Comparison of ENCODE assay signal across 1 cellular context in the genomic region with DNA sequence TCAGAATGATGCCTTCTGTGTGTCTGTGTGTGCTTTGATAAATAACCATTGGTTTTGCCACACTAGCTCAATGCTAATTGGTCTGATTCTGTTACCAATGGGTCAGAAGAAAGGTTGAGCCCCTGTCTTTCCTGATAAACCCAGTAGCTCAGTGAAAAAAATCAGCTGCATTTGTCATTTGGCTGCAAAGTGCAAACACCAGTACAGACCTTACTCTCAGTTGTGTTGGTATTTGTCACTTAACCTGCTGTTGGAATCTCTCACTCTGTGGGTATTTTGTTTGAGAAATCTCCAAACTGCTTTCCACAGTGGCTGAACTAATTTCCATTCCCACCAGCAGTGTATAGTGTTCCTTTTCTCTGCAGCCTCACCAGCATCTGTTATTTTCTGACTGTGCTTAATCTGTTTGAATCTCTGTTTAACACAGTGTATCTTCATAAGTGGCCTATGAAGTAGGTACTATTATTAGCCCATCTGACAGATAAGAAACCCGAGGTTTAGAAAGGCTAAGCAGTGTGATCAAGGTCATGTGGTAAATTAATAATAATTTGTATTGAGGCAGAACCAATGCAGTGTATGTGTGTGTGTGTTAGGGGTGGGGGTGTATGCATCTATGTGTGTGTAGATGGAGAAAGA.
TF ChIP-seq lines count a peak whose summit lies in the region.

No MANE protein-coding gene starts in this region.

TF ChIP-seq in SK-N-SH, 30 proteins besides CTCF, POLR2A, EP300 and RAD21 (continued from another document):
- no peak for TF ChIP-seq TEAD4 (IDR thresholded peaks at IDR 0.05; ENCODE audit: borderline replicate concordance, insufficient read depth)
- TF ChIP-seq, protein P1, sequence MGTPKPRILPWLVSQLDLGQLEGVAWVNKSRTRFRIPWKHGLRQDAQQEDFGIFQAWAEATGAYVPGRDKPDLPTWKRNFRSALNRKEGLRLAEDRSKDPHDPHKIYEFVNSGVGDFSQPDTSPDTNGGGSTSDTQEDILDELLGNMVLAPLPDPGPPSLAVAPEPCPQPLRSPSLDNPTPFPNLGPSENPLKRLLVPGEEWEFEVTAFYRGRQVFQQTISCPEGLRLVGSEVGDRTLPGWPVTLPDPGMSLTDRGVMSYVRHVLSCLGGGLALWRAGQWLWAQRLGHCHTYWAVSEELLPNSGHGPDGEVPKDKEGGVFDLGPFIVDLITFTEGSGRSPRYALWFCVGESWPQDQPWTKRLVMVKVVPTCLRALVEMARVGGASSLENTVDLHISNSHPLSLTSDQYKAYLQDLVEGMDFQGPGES (IDR thresholded peaks at IDR 0.05; ENCODE audit: low read depth, low read length), result no peak
- no peak for TF ChIP-seq RFX5 (IDR thresholded peaks at IDR 0.05; ENCODE audit: low read length)
- TF ChIP-seq, protein P2, sequence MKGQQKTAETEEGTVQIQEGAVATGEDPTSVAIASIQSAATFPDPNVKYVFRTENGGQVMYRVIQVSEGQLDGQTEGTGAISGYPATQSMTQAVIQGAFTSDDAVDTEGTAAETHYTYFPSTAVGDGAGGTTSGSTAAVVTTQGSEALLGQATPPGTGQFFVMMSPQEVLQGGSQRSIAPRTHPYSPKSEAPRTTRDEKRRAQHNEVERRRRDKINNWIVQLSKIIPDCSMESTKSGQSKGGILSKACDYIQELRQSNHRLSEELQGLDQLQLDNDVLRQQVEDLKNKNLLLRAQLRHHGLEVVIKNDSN (IDR thresholded peaks at IDR 0.05; ENCODE audit: borderline replicate concordance, low read depth), result no peak
- no peak for TF ChIP-seq EZH2phosphoT487 (IDR thresholded peaks at IDR 0.05; ENCODE audit: borderline replicate concordance, low read depth)
- no peak for TF ChIP-seq JUND (IDR thresholded peaks at IDR 0.05)
- no peak for TF ChIP-seq GABPA (IDR thresholded peaks at IDR 0.05; ENCODE audit: low read depth)
- no peak for TF ChIP-seq TAF1 (IDR thresholded peaks at IDR 0.05; ENCODE audit: borderline replicate concordance, low read depth, low read length)
- TF ChIP-seq, protein P3, sequence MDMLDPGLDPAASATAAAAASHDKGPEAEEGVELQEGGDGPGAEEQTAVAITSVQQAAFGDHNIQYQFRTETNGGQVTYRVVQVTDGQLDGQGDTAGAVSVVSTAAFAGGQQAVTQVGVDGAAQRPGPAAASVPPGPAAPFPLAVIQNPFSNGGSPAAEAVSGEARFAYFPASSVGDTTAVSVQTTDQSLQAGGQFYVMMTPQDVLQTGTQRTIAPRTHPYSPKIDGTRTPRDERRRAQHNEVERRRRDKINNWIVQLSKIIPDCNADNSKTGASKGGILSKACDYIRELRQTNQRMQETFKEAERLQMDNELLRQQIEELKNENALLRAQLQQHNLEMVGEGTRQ (IDR thresholded peaks at IDR 0.05; ENCODE audit: borderline replicate concordance, low read depth, low read length), result no peak
- TF ChIP-seq, protein P4, sequence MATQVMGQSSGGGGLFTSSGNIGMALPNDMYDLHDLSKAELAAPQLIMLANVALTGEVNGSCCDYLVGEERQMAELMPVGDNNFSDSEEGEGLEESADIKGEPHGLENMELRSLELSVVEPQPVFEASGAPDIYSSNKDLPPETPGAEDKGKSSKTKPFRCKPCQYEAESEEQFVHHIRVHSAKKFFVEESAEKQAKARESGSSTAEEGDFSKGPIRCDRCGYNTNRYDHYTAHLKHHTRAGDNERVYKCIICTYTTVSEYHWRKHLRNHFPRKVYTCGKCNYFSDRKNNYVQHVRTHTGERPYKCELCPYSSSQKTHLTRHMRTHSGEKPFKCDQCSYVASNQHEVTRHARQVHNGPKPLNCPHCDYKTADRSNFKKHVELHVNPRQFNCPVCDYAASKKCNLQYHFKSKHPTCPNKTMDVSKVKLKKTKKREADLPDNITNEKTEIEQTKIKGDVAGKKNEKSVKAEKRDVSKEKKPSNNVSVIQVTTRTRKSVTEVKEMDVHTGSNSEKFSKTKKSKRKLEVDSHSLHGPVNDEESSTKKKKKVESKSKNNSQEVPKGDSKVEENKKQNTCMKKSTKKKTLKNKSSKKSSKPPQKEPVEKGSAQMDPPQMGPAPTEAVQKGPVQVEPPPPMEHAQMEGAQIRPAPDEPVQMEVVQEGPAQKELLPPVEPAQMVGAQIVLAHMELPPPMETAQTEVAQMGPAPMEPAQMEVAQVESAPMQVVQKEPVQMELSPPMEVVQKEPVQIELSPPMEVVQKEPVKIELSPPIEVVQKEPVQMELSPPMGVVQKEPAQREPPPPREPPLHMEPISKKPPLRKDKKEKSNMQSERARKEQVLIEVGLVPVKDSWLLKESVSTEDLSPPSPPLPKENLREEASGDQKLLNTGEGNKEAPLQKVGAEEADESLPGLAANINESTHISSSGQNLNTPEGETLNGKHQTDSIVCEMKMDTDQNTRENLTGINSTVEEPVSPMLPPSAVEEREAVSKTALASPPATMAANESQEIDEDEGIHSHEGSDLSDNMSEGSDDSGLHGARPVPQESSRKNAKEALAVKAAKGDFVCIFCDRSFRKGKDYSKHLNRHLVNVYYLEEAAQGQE (IDR thresholded peaks at IDR 0.05; ENCODE audit: low read depth, low read length), result no peak
- no peak for TF ChIP-seq CHD2 (IDR thresholded peaks at IDR 0.05; ENCODE audit: low read length, partially characterized antibody)
- TF ChIP-seq NRF1 (IDR thresholded peaks at IDR 0.05; ENCODE audit: low read depth, low read length), result no peak
TF ChIP-seq in SK-N-SH: peak in this region for 0.
